In the genomic region with DNA sequence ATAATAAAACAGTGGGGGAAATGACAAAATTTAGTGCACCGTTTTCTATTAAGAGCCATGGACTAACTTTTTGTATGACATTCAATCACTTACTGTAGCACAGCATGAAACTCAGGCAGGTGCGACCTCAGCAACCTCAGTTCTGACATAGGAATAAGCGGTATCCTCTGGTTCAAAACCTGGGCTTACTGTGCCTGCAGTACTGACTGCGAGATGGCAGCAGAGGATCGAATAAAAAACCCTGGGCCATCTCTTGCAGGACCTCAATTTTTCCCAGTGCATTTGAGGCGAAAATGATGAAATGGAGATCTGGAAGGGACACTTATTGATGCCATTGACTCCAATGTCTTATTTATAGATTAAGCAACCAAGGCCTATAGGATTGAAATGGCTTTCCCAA, we compare ENCODE assay signal across 1 cellular context.
TF ChIP-seq lines count a peak whose summit lies in the region.

No MANE protein-coding gene starts in this region.

TF ChIP-seq in GM23338, 12 proteins besides CTCF, POLR2A, EP300 and RAD21 (continued from another document):
- no peak for TF ChIP-seq ZNF331 (CRISPR knock-in tag; IDR thresholded peaks at IDR 0.05; ENCODE audit: low read depth)
- no peak for TF ChIP-seq JUNB (IDR thresholded peaks at IDR 0.05; ENCODE audit: unreplicated experiment)
